ENCODE assay signal across 9 cellular contexts in genomic region chr17:44007346-44008204, GRCh38. TPM values are rescaled to one million over a fixed set of nuclear protein-coding genes. Genes with fewer than 3 reads are reported as not detected.
DNase-seq lines count a peak whose midpoint lies in the region; ATAC-seq and TF ChIP-seq lines count a peak whose summit lies in the region.
"Had no signal": no experiment of that assay in that cellular context is flagged by ENCODE, and none has a peak within 500 bp of the region (broad histone marks: within the 10 kb centered on the region; RNA-seq: fewer than 3 reads in every experiment).

No MANE protein-coding gene starts in this region.

- BruUV-seq in mammary epithelial cell (replicated peaks; lab: Mats Ljungman, UMichigan), result TSS peak; percentile 30

- dilution Hi-C loops in mammary epithelial cell (cut with HindIII; ENCODE audit: low sequenced_read_pairs), result no loop called here

- H3K4me2 ChIP-seq in mammary epithelial cell (ENCODE audit: insufficient read depth, low read depth, low read length), result peak overlapping the region; percentile 91

- H3K36me3 Mint-ChIP-seq in CD8-positive, alpha-beta memory T cell, result peaks cover 4 to 23% (median 10%) of the 10 kb centered on the region in 3 donors

- peak overlapping the region; percentile 90 for H3K4me3 ChIP-seq in CD8-positive, alpha-beta memory T cell (ENCODE audit: low read length)
- H3K4me3 ChIP-seq in HUES6 (ENCODE audit: low read depth, low read length), result peak overlapping the region; percentile 86
- H3K4me3 ChIP-seq in mammary epithelial cell (replicated peaks in 1 of 3; ENCODE audit: insufficient read depth in 1 of 3, low read depth in 2 of 3, low read length in 3 of 3), result peak overlapping the region; percentile 48 to 71 (median 63)
- peak overlapping the region; percentile 28 for H3K4me3 ChIP-seq in lung
- H3K4me3 ChIP-seq in aorta (ENCODE audit: low read length in 2 of 2), result peak overlapping the region; percentile 7 to 55

- H3K9me3 ChIP-seq in CD8-positive, alpha-beta memory T cell (ENCODE audit: low read length), result no peaks in the 10 kb centered on the region
- no peaks in the 10 kb centered on the region for H3K9me3 ChIP-seq in HUES6 (ENCODE audit: control insufficient read depth, insufficient read depth, low read depth, low read length)
- no peaks in the 10 kb centered on the region for H3K9me3 ChIP-seq in mammary epithelial cell (replicated peaks; ENCODE audit: insufficient read depth, low read length)
- no peaks in the 10 kb centered on the region for H3K9me3 ChIP-seq in lung (ENCODE audit: control insufficient read depth in 2 of 2, insufficient read depth in 1 of 2, low read length in 1 of 2)
- no peaks in the 10 kb centered on the region for H3K9me3 ChIP-seq in aorta (ENCODE audit: control insufficient read depth, low read length)

- H3K9me3 Mint-ChIP-seq in CD8-positive, alpha-beta memory T cell, result no peaks in the 10 kb centered on the region

- H3K4me3 Mint-ChIP-seq in CD8-positive, alpha-beta memory T cell, result peak overlapping the region; percentile 88 to 97 (median 91)

- peaks cover 28% of the 10 kb centered on the region for H3K4me1 ChIP-seq in CD8-positive, alpha-beta memory T cell (ENCODE audit: insufficient read depth, low read length)
- H3K4me1 ChIP-seq in HUES6 (ENCODE audit: control insufficient read depth, insufficient read depth, low read length), result peaks cover 14% of the 10 kb centered on the region
- peaks cover 33% of the 10 kb centered on the region for H3K4me1 ChIP-seq in mammary epithelial cell (ENCODE audit: insufficient read depth, low read length)
- H3K4me1 ChIP-seq in lung (ENCODE audit: control insufficient read depth in 2 of 2, insufficient read depth in 2 of 2, low read length in 2 of 2), result peaks cover 7 to 24% of the 10 kb centered on the region in 2 donors
- H3K4me1 ChIP-seq in aorta (ENCODE audit: control insufficient read depth in 1 of 2, insufficient read depth in 2 of 2, low read length in 2 of 2), result no peaks in the 10 kb centered on the region

- peaks cover 19 to 33% (median 20%) of the 10 kb centered on the region in 3 donors for H3K4me1 Mint-ChIP-seq in CD8-positive, alpha-beta memory T cell

- in situ Hi-C loops in mammary epithelial cell (cut with MboI; ENCODE audit: low sequenced_read_pairs in 2 of 2), result no loop called here

- CTCF ChIA-PET in CD8-positive, alpha-beta memory T cell (lab: Charles Lee), result interaction anchor here (1.5 to 1.8 kb wide), 2 partner anchors 10 to 108 kb away, joined by 3 read pairs; no protein-coding TSS in a partner anchor
- CTCF ChIA-PET in mammary epithelial cell (lab: Charles Lee; ENCODE audit: low non-redundant PET), result interaction anchor here (0.6 to 0.7 kb wide), 2 partner anchors 63 to 69 kb away, joined by 3 read pairs; no protein-coding TSS in a partner anchor

- WGBS in mammary epithelial cell (ENCODE audit: low coverage, missing lambda C conversion rate), result 15% methylated on average over 4 of the region's 37 CpGs
- 7 to 10% methylated on average over 37 of the region's 37 CpGs for WGBS in lung, 2 donors
- WGBS in aorta, 2 donors, result 2 to 3% methylated on average over 30 to 37 of the region's 37 CpGs

- no peaks in the 10 kb centered on the region for H4K20me1 ChIP-seq in mammary epithelial cell (ENCODE audit: insufficient read depth, low read length)

- POLR2A ChIA-PET in CD8-positive, alpha-beta memory T cell (lab: Charles Lee), result interaction anchor here (0.5 kb wide), 1 partner anchor 12 kb away, joined by 8 read pairs; no protein-coding TSS in a partner anchor

- no peak overlapping the region for H3K27ac ChIP-seq in CD8-positive, alpha-beta memory T cell (ENCODE audit: low read depth, low read length)
- H3K27ac ChIP-seq in HUES6 (ENCODE audit: low read depth, low read length) (no peak overlapping the region), mammary epithelial cell (ENCODE audit: insufficient read depth, low read depth, low read length) (peak overlapping the region; percentile 14), lung (ENCODE audit: low read depth in 1 of 2, low read length in 1 of 2) (peak overlapping the region in 1 of 2 donors; percentile 49), aorta (ENCODE audit: low read depth in 1 of 2, low read length in 2 of 2) (no peak overlapping the region)

- no peaks in the 10 kb centered on the region for H3K36me3 ChIP-seq in CD8-positive, alpha-beta memory T cell (ENCODE audit: insufficient read depth, low read length)
- H3K36me3 ChIP-seq in HUES6 (ENCODE audit: control insufficient read depth, insufficient read depth, low read length) (peaks cover 21% of the 10 kb centered on the region), mammary epithelial cell (ENCODE audit: insufficient read depth, low read length) (no peaks in the 10 kb centered on the region), lung (ENCODE audit: control insufficient read depth in 2 of 2, insufficient read depth in 2 of 2, low read length in 2 of 2) (peaks cover 0 to 20% of the 10 kb centered on the region in 2 donors), aorta (ENCODE audit: control insufficient read depth in 1 of 2, insufficient read depth in 2 of 2, low read length in 1 of 2) (peaks cover 0 to 3% of the 10 kb centered on the region in 2 donors)

- H2AFZ ChIP-seq in mammary epithelial cell (ENCODE audit: low read depth, low read length), result peak overlapping the region; percentile 92

- H3K79me2 ChIP-seq in mammary epithelial cell (ENCODE audit: insufficient read depth, low read length), result peaks cover 18% of the 10 kb centered on the region

- no peaks in the 10 kb centered on the region for H3K27me3 ChIP-seq in CD8-positive, alpha-beta memory T cell (ENCODE audit: insufficient read depth, low read length, poor library complexity, severe bottlenecking)
- H3K27me3 ChIP-seq in HUES6 (ENCODE audit: control insufficient read depth, insufficient read depth, low read length) (peaks cover 38% of the 10 kb centered on the region), mammary epithelial cell (ENCODE audit: insufficient read depth, low read length) (no peaks in the 10 kb centered on the region), lung (ENCODE audit: control insufficient read depth, insufficient read depth) (no peaks in the 10 kb centered on the region), aorta (ENCODE audit: control insufficient read depth in 1 of 2, insufficient read depth in 2 of 2, low read length in 1 of 2) (no peaks in the 10 kb centered on the region)

- intact Hi-C loops in mammary epithelial cell (cut with micrococcal nuclease), result loop anchor here (2.0 kb wide), 1 partner anchor 33 kb away; no protein-coding TSS in a partner anchor
- intact Hi-C loops in aorta (cut with DNase I), result loop anchor here in 1 of 2 donors (5.0 kb wide), 1 partner anchor 35 kb away; no protein-coding TSS in a partner anchor

- ATAC-seq in lung (ENCODE audit: insufficient read depth, low FRiP score) (no peak), aorta (ENCODE audit: low FRiP score) (peak; percentile 12)

- H3K9ac ChIP-seq in HUES6 (ENCODE audit: low read length) (peak overlapping the region; percentile 56), mammary epithelial cell (ENCODE audit: insufficient read depth, low read length) (peak overlapping the region; percentile 56)

- DNase-seq in CD8-positive, alpha-beta memory T cell, result no peak
- DNase-seq in mammary epithelial cell (peak; percentile 15), lung (ENCODE audit: low spot score) (no peak), aorta (peak in 1 of 2 donors; percentile 71), NCI-H2196 treated with DMSO at 0.1 percent for 48 hours (lab: John Stamatoyannopoulos, UW; ENCODE audit: unreplicated experiment) (no peak), dedifferentiated amniotic fluid mesenchymal stem cell (ENCODE audit: extremely low spot score) (no peak)
- no peak for DNase-seq in stimulated activated CD4-positive, alpha-beta T cell treated with anti-CD3 and anti-CD28 coated beads, Interleukin-2, amount 100 ng/mL, for 48 hours

- H3K27me3 Mint-ChIP-seq in CD8-positive, alpha-beta memory T cell, result peaks cover 4 to 8% of the 10 kb centered on the region in 2 donors

- TF ChIP-seq CTCF in mammary epithelial cell (conservative IDR thresholded peaks at IDR 0.05 in 1 of 2, IDR thresholded peaks at IDR 0.05 in 1 of 2; ENCODE audit: extremely low read depth in 1 of 2, insufficient read depth in 1 of 2, low read depth in 1 of 2, low read length in 2 of 2) (no peak), lung (IDR thresholded peaks at IDR 0.05; ENCODE audit: control extremely low read depth, extremely low read depth) (no peak)

- peak overlapping the region in 7 of 8 donors; percentile 73 to 95 (median 84) for H3K27ac Mint-ChIP-seq in CD8-positive, alpha-beta memory T cell

RNA-seq across cellular contexts. Expression of gene NAGS, which starts 3.2 kb away (rescaled TPM):
- under 1 TPM; 0.60 to 0.74 TPM for total RNA-seq in CD8-positive, alpha-beta memory T cell
- polyA plus RNA-seq in CD8-positive, alpha-beta memory T cell, result 1.0 TPM
- total RNA-seq in mammary epithelial cell, result 1 to 10 TPM; 1.3 to 2.2 TPM
- 2.0 TPM for polyA plus RNA-seq in mammary epithelial cell
- 0.83 TPM for polyA minus RNA-seq in mammary epithelial cell
- 10 to 100 TPM in 1 of 2 donors, 1 to 10 TPM in 1; 2.6 to 10.7 TPM for total RNA-seq in lung
- 1 to 10 TPM; 3.6 to 6.4 TPM for polyA plus RNA-seq in lung
- 1 to 10 TPM in 1 of 2 donors, under 1 TPM in 1; 0.94 to 1.3 TPM for total RNA-seq in aorta
- 1 to 10 TPM in 1 of 2 donors, under 1 TPM in 1; 0.33 to 6.0 TPM for polyA plus RNA-seq in aorta

RNA-seq across cellular contexts. Expression of gene TMEM101, which starts 7.2 kb away (rescaled TPM):
- total RNA-seq in CD8-positive, alpha-beta memory T cell, result 10 to 100 TPM; 32.5 to 36.0 TPM
- polyA plus RNA-seq in CD8-positive, alpha-beta memory T cell, result 28.8 TPM
- total RNA-seq in mammary epithelial cell (10 to 100 TPM; 24.4 to 39.0 TPM), lung (10 to 100 TPM; 32.9 to 33.3 TPM), aorta (10 to 100 TPM; 15.2 to 16.7 TPM)
- polyA plus RNA-seq in mammary epithelial cell (34.5 TPM), lung (10 to 100 TPM; 28.7 to 43.5 TPM), aorta (10 to 100 TPM; 21.5 to 25.0 TPM)
- polyA minus RNA-seq in mammary epithelial cell, result 18.8 TPM

RNA-seq across cellular contexts. Expression of gene PYY, which starts 53.8 kb away (rescaled TPM):
- total RNA-seq in CD8-positive, alpha-beta memory T cell, result not detected
- polyA plus RNA-seq in CD8-positive, alpha-beta memory T cell, result not detected
- total RNA-seq in mammary epithelial cell (not detected), lung (under 1 TPM in 1 of 2 donors, not detected in 1; 0.25 TPM), aorta (not detected)
- polyA plus RNA-seq in mammary epithelial cell (not detected), lung (under 1 TPM in 1 of 2 donors, not detected in 1; 0.05 TPM), aorta (1 to 10 TPM in 1 of 2 donors, under 1 TPM in 1; 0.20 to 1.1 TPM)
- not detected for polyA minus RNA-seq in mammary epithelial cell
- total RNA-seq: LHCN-M2 had no signal

RNA-seq across cellular contexts. Expression of gene LSM12, which starts 58.9 kb away (rescaled TPM):
- 10 to 100 TPM; 79.9 to 81.9 TPM for total RNA-seq in CD8-positive, alpha-beta memory T cell
- polyA plus RNA-seq in CD8-positive, alpha-beta memory T cell, result 80.7 TPM
- total RNA-seq in mammary epithelial cell, result 10 to 100 TPM; 51.2 to 79.2 TPM
- polyA plus RNA-seq in mammary epithelial cell, result 62.2 TPM
- polyA minus RNA-seq in mammary epithelial cell, result 112 TPM
- total RNA-seq in lung, result 10 to 100 TPM; 14.8 to 45.3 TPM
- 10 to 100 TPM; 25.8 to 54.6 TPM for polyA plus RNA-seq in lung
- 10 to 100 TPM; 36.9 to 43.4 TPM for total RNA-seq in aorta
- polyA plus RNA-seq in aorta, result 10 to 100 TPM; 19.0 to 19.8 TPM

Comparison
In these comparisons a context has a peak if more than half of its experiments do, and no peak if none do; other contexts are left out.
1. H3K4me3 ChIP-seq: peak in every context shown above with its lines; median percentile 90 in CD8-positive, alpha-beta memory T cell; 86 in HUES6; 63 in mammary epithelial cell; 31 in aorta; 28 in lung.